In the genomic region with DNA sequence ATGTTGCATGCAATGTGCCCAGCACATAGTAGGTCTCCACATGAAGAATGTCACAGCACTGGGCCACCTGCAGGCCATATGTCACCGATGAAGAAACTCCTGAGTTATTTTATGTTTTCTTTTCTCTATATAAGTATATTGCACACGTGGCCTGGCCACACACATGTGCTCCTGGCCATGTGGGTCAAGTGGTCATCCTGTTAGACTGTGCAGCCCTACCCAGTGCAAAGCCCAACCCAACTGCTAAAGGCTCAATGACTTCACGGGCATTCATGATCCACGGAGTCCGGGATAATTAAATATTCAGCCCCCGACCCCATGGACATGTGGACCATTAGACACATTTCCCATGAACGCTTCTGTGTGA, we compare ENCODE assay signal across 16 cellular contexts.
DNase-seq lines count a peak whose midpoint lies in the region; ATAC-seq and TF ChIP-seq lines count a peak whose summit lies in the region.
"Had no signal": no experiment of that assay in that cellular context is flagged by ENCODE, and none has a peak within 500 bp of the region (broad histone marks: within the 10 kb centered on the region; RNA-seq: fewer than 3 reads in every experiment).

No MANE protein-coding gene starts in this region.

- DNase-seq in WERI-Rb-1 = peak; percentile 3
- no peak for DNase-seq in glutamatergic neuron
- DNase-seq in mesenteric fat pad (ENCODE audit: low spot score) = peak; percentile 57
- DNase-seq in type B pancreatic cell (ENCODE audit: extremely low spot score, unreplicated experiment) = peak; percentile 39
- DNase-seq: 8988T; CD4-positive, alpha-beta memory T cell; DMS79; GF-D8; HCEC 1CT had no signal

- H3K27ac Mint-ChIP-seq in glutamatergic neuron (ENCODE audit: unreplicated experiment) = peak overlapping the region; percentile 17
- no peak overlapping the region for H3K27ac Mint-ChIP-seq in type B pancreatic cell
- H3K27ac Mint-ChIP-seq: CD14-positive monocyte; CD4-positive, alpha-beta memory T cell; GM23338 had no signal

- H3K4me3 Mint-ChIP-seq in glutamatergic neuron (ENCODE audit: unreplicated experiment) = peak overlapping the region; percentile 32
- H3K4me3 Mint-ChIP-seq in type B pancreatic cell = no peak overlapping the region
- H3K4me3 Mint-ChIP-seq: CD14-positive monocyte; CD4-positive, alpha-beta memory T cell; GM23338 had no signal

- H3K36me3 Mint-ChIP-seq in glutamatergic neuron (ENCODE audit: unreplicated experiment) (peaks cover 10% of the 10 kb centered on the region), type B pancreatic cell (no peaks in the 10 kb centered on the region)
- H3K36me3 Mint-ChIP-seq: CD14-positive monocyte; CD4-positive, alpha-beta memory T cell had no signal

- no peak for ATAC-seq in HG03457 (IDR thresholded peaks at IDR 0.05; ENCODE audit: unreplicated experiment)
- no peak for ATAC-seq in HG02610 (IDR thresholded peaks at IDR 0.05; ENCODE audit: unreplicated experiment)
- no peak for ATAC-seq in GM21515 (IDR thresholded peaks at IDR 0.05; ENCODE audit: unreplicated experiment)
- ATAC-seq in GM19351 (IDR thresholded peaks at IDR 0.05; ENCODE audit: unreplicated experiment) = no peak
- ATAC-seq: GM23338 had no signal

- H3K9me3 Mint-ChIP-seq in glutamatergic neuron (ENCODE audit: unreplicated experiment) (peaks cover 6% of the 10 kb centered on the region), type B pancreatic cell (no peaks in the 10 kb centered on the region)

- H3K4me3 ChIP-seq in WERI-Rb-1 (ENCODE audit: low read depth, low read length) = no peak overlapping the region
- H3K4me3 ChIP-seq: BLaER1, GM23338 had no signal

- H3K4me1 Mint-ChIP-seq in glutamatergic neuron (ENCODE audit: low read depth, unreplicated experiment) = peaks cover 32% of the 10 kb centered on the region
- no peaks in the 10 kb centered on the region for H3K4me1 Mint-ChIP-seq in type B pancreatic cell (ENCODE audit: unreplicated experiment)
- H3K4me1 Mint-ChIP-seq: CD14-positive monocyte; CD4-positive, alpha-beta memory T cell had no signal

- H3K36me3 ChIP-seq in WERI-Rb-1 = no peaks in the 10 kb centered on the region
- H3K36me3 ChIP-seq: BLaER1 had no signal

- no peak overlapping the region for H3K27ac ChIP-seq in WERI-Rb-1
- H3K27ac ChIP-seq: BLaER1 had no signal

- H3K27me3 ChIP-seq in WERI-Rb-1 (ENCODE audit: insufficient read depth, low read depth, severe bottlenecking) = peaks cover 100% of the 10 kb centered on the region
- H3K27me3 ChIP-seq: BLaER1 had no signal

- TF ChIP-seq CTCF in WERI-Rb-1 (IDR thresholded peaks at IDR 0.05; ENCODE audit: low read depth, low read length) = no peak
- TF ChIP-seq CTCF in glutamatergic neuron (IDR thresholded peaks at IDR 0.05; ENCODE audit: partially characterized antibody, unreplicated experiment) = no peak
- TF ChIP-seq CTCF in type B pancreatic cell (conservative IDR thresholded peaks at IDR 0.05) = no peak

- H3K27me3 Mint-ChIP-seq in glutamatergic neuron (ENCODE audit: unreplicated experiment) (peaks cover 8% of the 10 kb centered on the region), type B pancreatic cell (peaks cover 16% of the 10 kb centered on the region)

- peaks cover 32% of the 10 kb centered on the region for H3K9me3 ChIP-seq in WERI-Rb-1 (ENCODE audit: severe bottlenecking)
